8 cellular contexts compared by ENCODE assay signal in genomic region chr4:109728385-109728784, GRCh38. TPM values are rescaled to one million over a fixed set of nuclear protein-coding genes. Genes with fewer than 3 reads are reported as not detected.
DNase-seq lines count a peak whose midpoint lies in the region; ATAC-seq and TF ChIP-seq lines count a peak whose summit lies in the region.

No MANE protein-coding gene starts in this region.

- TF ChIP-seq CTCF in DOHH2 (IDR thresholded peaks at IDR 0.05; ENCODE audit: low read depth, low read length, poor library complexity, severe bottlenecking), result no peak
- TF ChIP-seq CTCF in NB4 (IDR thresholded peaks at IDR 0.05; ENCODE audit: low read depth, low read length), result no peak
- no peak for TF ChIP-seq CTCF in neural crest cell (conservative IDR thresholded peaks at IDR 0.05)
- TF ChIP-seq CTCF in GM13976 (IDR thresholded peaks at IDR 0.05; ENCODE audit: borderline replicate concordance, control extremely low read depth, extremely low read depth, insufficient read depth, missing control alignments), result no peak

- H3K9ac ChIP-seq in duodenal mucosa (ENCODE audit: low read depth in 1 of 2, low read length in 2 of 2), result no peak overlapping the region

- no peak for TF ChIP-seq POLR2A in NB4 (IDR thresholded peaks at IDR 0.05; ENCODE audit: extremely low read depth, insufficient read length)

- H3K4me1 Mint-ChIP-seq in neural crest cell, result peaks cover 14% of the 10 kb centered on the region

- H3K9me2 ChIP-seq in DOHH2 (replicated peaks; ENCODE audit: control insufficient read depth, low read length), result no peaks in the 10 kb centered on the region

- peaks cover 9% of the 10 kb centered on the region for H3F3A ChIP-seq in DOHH2 (ENCODE audit: control insufficient read depth, insufficient read depth)

- no peaks in the 10 kb centered on the region for H3K9me3 Mint-ChIP-seq in neural crest cell

- no peaks in the 10 kb centered on the region for H3K9me3 ChIP-seq in DOHH2 (ENCODE audit: control insufficient read depth, insufficient read depth, low read length)
- H3K9me3 ChIP-seq in duodenal mucosa (ENCODE audit: control insufficient read depth in 1 of 2, low read length in 2 of 2), result no peaks in the 10 kb centered on the region

- no peak overlapping the region for H3K27ac Mint-ChIP-seq in neural crest cell (ENCODE audit: unreplicated experiment)

- H3K4me1 ChIP-seq in DOHH2 (ENCODE audit: control insufficient read depth, low read length) (peaks cover 37% of the 10 kb centered on the region), duodenal mucosa (ENCODE audit: control insufficient read depth in 1 of 2, insufficient read depth in 2 of 2, low read length in 2 of 2) (peaks cover 10% of the 10 kb centered on the region in 2 donors)

- 0 out of 2 replicates have a peak, but pooled peaks cover 2% of the 10 kb centered on the region for H3K36me3 ChIP-seq in DOHH2 (ENCODE audit: control insufficient read depth, low read length)
- H3K36me3 ChIP-seq in duodenal mucosa (ENCODE audit: control insufficient read depth in 1 of 2, insufficient read depth in 2 of 2, low read length in 2 of 2), result no peaks in the 10 kb centered on the region

- peak overlapping the region; percentile 89 for H3K4me2 ChIP-seq in DOHH2 (ENCODE audit: low read length)

- H3K36me3 Mint-ChIP-seq in neural crest cell (ENCODE audit: low read depth), result no peaks in the 10 kb centered on the region

- H3K4me3 ChIP-seq in DOHH2 (ENCODE audit: low read length) (peak overlapping the region; percentile 93), NB4 (ENCODE audit: low read depth, low read length) (peak overlapping the region; percentile 86), duodenal mucosa (ENCODE audit: low read depth in 1 of 2, low read length in 2 of 2) (peak overlapping the region; percentile 84 to 89)

- H3K79me2 ChIP-seq in DOHH2 (ENCODE audit: control insufficient read depth, low read length), result peaks cover 56% of the 10 kb centered on the region

- peaks cover 30% of the 10 kb centered on the region for H3K27me3 Mint-ChIP-seq in neural crest cell (ENCODE audit: low read depth)

- H3K4me3 Mint-ChIP-seq in neural crest cell, result peak overlapping the region; percentile 88

- ATAC-seq in GM21515 (IDR thresholded peaks at IDR 0.05; ENCODE audit: unreplicated experiment), result no peak

- H3K27ac ChIP-seq in DOHH2 (ENCODE audit: low read depth, low read length), result no peak overlapping the region
- H3K27ac ChIP-seq in duodenal mucosa (ENCODE audit: low read depth, low read length), result no peak overlapping the region

- in situ Hi-C loops in GM13976 (cut with MboI; ENCODE audit: low sequenced_read_pairs, unreplicated experiment), result no loop called here

- H4K20me1 ChIP-seq in DOHH2 (ENCODE audit: control insufficient read depth, insufficient read depth, low read depth, low read length), result no peaks in the 10 kb centered on the region

- DNase-seq in NB4 (ENCODE audit: low read depth) (no peak), neural crest cell (ENCODE audit: low read depth, low spot score) (no peak), NK-92 (lab: John Stamatoyannopoulos, UW; ENCODE audit: unreplicated experiment) (no peak), T1000 (lab: John Stamatoyannopoulos, UW) (no peak), GM13976 (ENCODE audit: low spot score) (no peak)

- H3K27me3 ChIP-seq in DOHH2 (ENCODE audit: control insufficient read depth, low read length) (no peaks in the 10 kb centered on the region), duodenal mucosa (ENCODE audit: control insufficient read depth in 1 of 2, insufficient read depth in 2 of 2, low read length in 2 of 2) (no peaks in the 10 kb centered on the region)

RNA-seq across cellular contexts. Expression of gene PLA2G12A, which starts 1.5 kb away (rescaled TPM):
- total RNA-seq in neural crest cell, result 13.5 and 15.5 TPM in 2 replicates

RNA-seq across cellular contexts. Expression of gene CASP6, which starts 25.1 kb away (rescaled TPM):
- total RNA-seq in neural crest cell, result 25.4 and 28.0 TPM in 2 replicates
